11 cellular contexts compared by ENCODE assay signal in the genomic region with DNA sequence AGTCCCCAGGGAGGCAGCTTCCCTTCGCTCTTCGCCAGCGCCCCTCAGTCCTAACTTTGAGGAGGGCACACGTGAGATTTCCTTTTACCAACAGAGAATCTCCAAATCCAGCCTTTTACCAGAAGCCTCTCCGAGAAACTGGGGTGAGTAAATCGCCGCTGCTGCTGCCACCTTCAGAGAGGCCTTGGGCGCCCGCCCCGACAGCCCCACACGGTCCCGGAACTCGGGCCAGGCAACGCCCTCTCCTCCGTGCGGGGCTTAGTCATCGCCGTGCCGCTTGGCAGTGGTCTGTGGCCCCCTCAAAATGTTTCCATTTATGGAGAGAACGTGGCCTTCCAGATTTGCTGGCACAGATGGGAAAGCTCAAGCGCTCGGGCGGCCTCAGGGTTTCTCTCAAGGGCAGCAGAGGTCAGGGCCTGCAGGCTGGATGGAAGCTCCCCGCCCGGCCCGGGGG. TPM values are rescaled to one million over a fixed set of nuclear protein-coding genes. Genes with fewer than 3 reads are reported as not detected.
DNase-seq lines count a peak whose midpoint lies in the region; ATAC-seq and TF ChIP-seq lines count a peak whose summit lies in the region.
"Had no signal": no experiment of that assay in that cellular context is flagged by ENCODE, and none has a peak within 500 bp of the region (broad histone marks: within the 10 kb centered on the region; RNA-seq: fewer than 3 reads in every experiment).

No MANE protein-coding gene starts in this region.

- peaks cover 82% of the 10 kb centered on the region for H3K4me1 Mint-ChIP-seq in stimulated activated naive CD8-positive, alpha-beta T cell treated with anti-CD3 and anti-CD28 coated beads, Interleukin-15, Interleukin-2, amounts not matched to agents 100 ng/mL and 50 ng/mL, for 24 hours (ENCODE audit: low read depth)

- no peaks in the 10 kb centered on the region for H3K9me3 ChIP-seq in right lobe of liver

- DNase-seq in HCEC 1CT (peak; percentile 94), caudate nucleus (lab: John Stamatoyannopoulos, UW) (peak in 1 of 61 donors; percentile 26), right lobe of liver (peak; percentile 25 to 54 (median 47)), NCI-H2107 treated with DMSO at 0.1 percent for 48 hours (lab: John Stamatoyannopoulos, UW; ENCODE audit: unreplicated experiment) (no peak), DMS53 (lab: John Stamatoyannopoulos, UW) (no peak), SK-N-DZ (ENCODE audit: low spot score) (no peak)
- DNase-seq: NCI-H1694, T-helper 17 cell had no signal

- no peaks in the 10 kb centered on the region for H3K27me3 ChIP-seq in right lobe of liver

- WGBS in right lobe of liver (ENCODE audit: insufficient coverage, low coverage, low lambda C conversion rate, missing lambda C conversion rate): 53% methylated on average over 12 of the region's 26 CpGs

- no peaks in the 10 kb centered on the region for H3K4me1 ChIP-seq in right lobe of liver

- H3K36me3 Mint-ChIP-seq in stimulated activated naive CD8-positive, alpha-beta T cell treated with anti-CD3 and anti-CD28 coated beads, Interleukin-15, Interleukin-2, amounts not matched to agents 100 ng/mL and 50 ng/mL, for 24 hours (ENCODE audit: low read depth): peaks cover 3% of the 10 kb centered on the region

- peaks cover 4% of the 10 kb centered on the region for H3K9me3 Mint-ChIP-seq in stimulated activated naive CD8-positive, alpha-beta T cell treated with anti-CD3 and anti-CD28 coated beads, Interleukin-15, Interleukin-2, amounts not matched to agents 100 ng/mL and 50 ng/mL, for 24 hours

- H3K36me3 ChIP-seq in right lobe of liver: no peaks in the 10 kb centered on the region

- peak overlapping the region; percentile 29 for H3K27ac Mint-ChIP-seq in stimulated activated naive CD8-positive, alpha-beta T cell treated with anti-CD3 and anti-CD28 coated beads, Interleukin-15, Interleukin-2, amounts not matched to agents 100 ng/mL and 50 ng/mL, for 24 hours
- H3K27ac Mint-ChIP-seq: progenitor cell of endocrine pancreas had no signal

- intact Hi-C loops in right lobe of liver (cut with DNase I): no loop called here

- H3K27ac ChIP-seq in caudate nucleus (ENCODE audit: low read depth, low read length) (peak overlapping the region; percentile 40), right lobe of liver (peak overlapping the region in 1 of 3 donors; percentile 12)

- no peak for TF ChIP-seq CTCF in right lobe of liver (IDR thresholded peaks at IDR 0.05)

- H3K4me3 Mint-ChIP-seq in stimulated activated naive CD8-positive, alpha-beta T cell treated with anti-CD3 and anti-CD28 coated beads, Interleukin-15, Interleukin-2, amounts not matched to agents 100 ng/mL and 50 ng/mL, for 24 hours: no peak overlapping the region

- ATAC-seq in right lobe of liver: peak in 3 of 4 donors; percentile 16 to 53 (median 29)
- ATAC-seq in HG03469 (IDR thresholded peaks at IDR 0.05; ENCODE audit: unreplicated experiment): no peak

- no peak for TF ChIP-seq POLR2A in right lobe of liver (IDR thresholded peaks at IDR 0.05)

- H3K4me3 ChIP-seq in right lobe of liver: no peak overlapping the region

- peaks cover 21% of the 10 kb centered on the region for H3K27me3 Mint-ChIP-seq in stimulated activated naive CD8-positive, alpha-beta T cell treated with anti-CD3 and anti-CD28 coated beads, Interleukin-15, Interleukin-2, amounts not matched to agents 100 ng/mL and 50 ng/mL, for 24 hours

RNA-seq across cellular contexts. Expression of a gene that starts 41.4 kb away (rescaled TPM):
- total RNA-seq in right lobe of liver: 10 to 100 TPM; 17.3 to 81.7 (median 38.4) TPM
- polyA plus RNA-seq in SK-N-DZ (2014; cell fraction: cytosol; rRNA removed): 11.0 and 15.4 TPM in 2 replicates
- polyA plus RNA-seq in SK-N-DZ (2014; cell fraction: nucleus; rRNA removed): 88.2 and 111 TPM in 2 replicates

Comparison
In these comparisons a context has a peak if more than half of its experiments do, and no peak if none do; other contexts are left out.
1. DNase-seq: peak in HCEC 1CT (single experiment) and right lobe of liver (3 of 3); none in NCI-H2107 treated with DMSO at 0.1 percent for 48 hours (single experiment), DMS53 (single experiment) and SK-N-DZ (single experiment).